In genomic region chr10:130110236-130111114, GRCh38 we compare ENCODE assay signal across 8 cellular contexts. TPM values are rescaled to one million over a fixed set of nuclear protein-coding genes. Genes with fewer than 3 reads are reported as not detected.
A peak's percentile ranks its signal among the peaks of the same experiment; 100 is the strongest.
DNase-seq lines count a peak whose midpoint lies in the region; ATAC-seq and TF ChIP-seq lines count a peak whose summit lies in the region.

TSS of gene C10orf143 (minus strand) at chr10:130110830. CDS start at chr10:130110772, 58 bp downstream.

- peak within 1 kb of the TSS; percentile 79 for H3K4me3 ChIP-seq in OCI-LY1 (ENCODE audit: low read depth, low read length, poor library complexity, severe bottlenecking)
- peak within 1 kb of the TSS; percentile 67 for H3K4me3 ChIP-seq in mononuclear cell (ENCODE audit: low read length)

- H3K4me2 ChIP-seq in OCI-LY1 (ENCODE audit: low read length), result peak within 1 kb of the TSS; percentile 85

- no peak for TF ChIP-seq CTCF in OCI-LY1 (IDR thresholded peaks at IDR 0.05; ENCODE audit: low read length)

- H4K20me1 ChIP-seq in OCI-LY1 (ENCODE audit: insufficient read depth, low read length), result no peaks in the 10 kb centered on the region

- no peaks in the 10 kb centered on the region for H3K9me2 ChIP-seq in OCI-LY1 (ENCODE audit: low read depth, low read length)

- H3K27me3 ChIP-seq in OCI-LY1 (ENCODE audit: insufficient read depth, low read length) (no peaks in the 10 kb centered on the region), mononuclear cell (ENCODE audit: insufficient read depth, low read length) (no peaks in the 10 kb centered on the region)

- no peaks in the 10 kb centered on the region for H3F3A ChIP-seq in OCI-LY1 (ENCODE audit: insufficient read depth, low read length)

- H3K9ac ChIP-seq in OCI-LY1 (ENCODE audit: low read length), result peak within 1 kb of the TSS; percentile 89

- H3K9me3 ChIP-seq in OCI-LY1 (ENCODE audit: low read length), result no peaks in the 10 kb centered on the region
- no peaks in the 10 kb centered on the region for H3K9me3 ChIP-seq in mononuclear cell (ENCODE audit: low read depth, low read length)

- H3K27ac ChIP-seq in OCI-LY1 (ENCODE audit: low read depth, low read length, poor library complexity, severe bottlenecking), result peak within 1 kb of the TSS; percentile 77

- H3K4me1 ChIP-seq in OCI-LY1 (ENCODE audit: insufficient read depth, low read length, severe bottlenecking) (peaks cover 29% of the 10 kb centered on the region), mononuclear cell (ENCODE audit: insufficient read depth, low read length) (peaks cover 34% of the 10 kb centered on the region)

- DNase-seq in DMS 273 (lab: John Stamatoyannopoulos, UW; ENCODE audit: unreplicated experiment) (peak; percentile 95), HuH-7 (ENCODE audit: low spot score) (peak; percentile 92), activated T-cell treated with anti-CD3 and anti-CD28 coated beads for 24 hours (ENCODE audit: low read depth) (peak; percentile 98), epidermal melanocyte (ENCODE audit: insufficient read length, low spot score) (peak; percentile 93)
- peak; percentile 94 to 96 for DNase-seq in stimulated activated CD8-positive, alpha-beta memory T cell treated with anti-CD3 and anti-CD28 coated beads, Interleukin-2, amount 100 ng/mL, for 48 hours (ENCODE audit: low read depth in 2 of 2)

- H2AFZ ChIP-seq in OCI-LY1 (ENCODE audit: low read length), result 0 out of 2 replicates have a peak within 1 kb of the TSS, but pooled peaks have one; percentile 39

- no peaks in the 10 kb centered on the region; the same call in 1 of the 2 replicates for H3K79me2 ChIP-seq in OCI-LY1 (ENCODE audit: insufficient read depth, low read length)

- H3K36me3 ChIP-seq in OCI-LY1 (ENCODE audit: insufficient read depth, low read length), result no peaks in the 10 kb centered on the region; the same call in 1 of the 2 replicates

- peak; percentile 84 for ATAC-seq in GM21526 (IDR thresholded peaks at IDR 0.05; ENCODE audit: low FRiP score, unreplicated experiment)

RNA-seq across cellular contexts. Expression of gene C10orf143, which starts in this region (rescaled TPM):
- total RNA-seq in mononuclear cell, result 1.8 TPM

Comparison
In these comparisons a context has a peak if more than half of its experiments do, and no peak if none do; other contexts are left out.
1. Peak in every context shown above with its lines: DNase-seq, ATAC-seq, H3K4me3 ChIP-seq and H3K27ac ChIP-seq.